ENCODE assay signal across 11 cellular contexts in genomic region chr4:76803522-76803921, GRCh38.
A peak's percentile ranks its signal among the peaks of the same experiment; 100 is the strongest.
DNase-seq lines count a peak whose midpoint lies in the region; ATAC-seq, FAIRE-seq and TF ChIP-seq lines count a peak whose summit lies in the region.
"Had no signal": no experiment of that assay in that cellular context is flagged by ENCODE, and none has a peak within 500 bp of the region (broad histone marks: within the 10 kb centered on the region; RNA-seq: fewer than 3 reads in every experiment).

No MANE protein-coding gene starts in this region.

- peak overlapping the region; percentile 0; the same call in 1 of the 2 replicates for H3K4me3 Mint-ChIP-seq in HFFc6
- no peak overlapping the region for H3K4me3 Mint-ChIP-seq in activated naive CD4-positive, alpha-beta T cell treated with anti-CD3 and anti-CD28 coated beads for 36 hours
- H3K4me3 Mint-ChIP-seq: central memory CD8-positive, alpha-beta T cell; stimulated activated memory B cell treated with anti-CD40 and anti-IgM and Interleukin-4, amounts not matched to agents 10 μg/mL and 1 μg/mL and 100 μg/mL, for 72 hours had no signal

- intact Hi-C loops in activated naive CD4-positive, alpha-beta T cell treated with anti-CD3 and anti-CD28 coated beads for 36 hours (cut with micrococcal nuclease) = no loop called here

- H3K36me3 Mint-ChIP-seq in HFFc6 (ENCODE audit: low read depth) = peaks cover 24% of the 10 kb centered on the region
- peaks cover 2% of the 10 kb centered on the region for H3K36me3 Mint-ChIP-seq in activated naive CD4-positive, alpha-beta T cell treated with anti-CD3 and anti-CD28 coated beads for 36 hours (ENCODE audit: low read depth)
- H3K36me3 Mint-ChIP-seq: stimulated activated memory B cell treated with anti-CD40 and anti-IgM and Interleukin-4, amounts not matched to agents 10 μg/mL and 1 μg/mL and 100 μg/mL, for 72 hours had no signal

- FAIRE-seq in small intestine (lab: Jason Lieb, UNC) = no peak
- FAIRE-seq in GM12891 (lab: Jason Lieb, UNC) = no peak
- FAIRE-seq: TTC549 had no signal

- peak overlapping the region in 1 of 2 donors; percentile 29 for H3K27ac ChIP-seq in small intestine (ENCODE audit: low read depth in 1 of 2, low read length in 1 of 2)

- H3K27ac Mint-ChIP-seq in HFFc6 = peak overlapping the region; percentile 73
- H3K27ac Mint-ChIP-seq in activated naive CD4-positive, alpha-beta T cell treated with anti-CD3 and anti-CD28 coated beads for 36 hours = no peak overlapping the region
- H3K27ac Mint-ChIP-seq: stimulated activated memory B cell treated with anti-CD40 and anti-IgM and Interleukin-4, amounts not matched to agents 10 μg/mL and 1 μg/mL and 100 μg/mL, for 72 hours had no signal

- WGBS in small intestine, 3 donors = 23 to 51% (median 35%) methylated on average over 5 of the region's 5 CpGs

- no peak for TF ChIP-seq CTCF in HFFc6 (IDR thresholded peaks at IDR 0.05)

- TF ChIP-seq POLR2A in GM12891 (IDR thresholded peaks at IDR 0.05; ENCODE audit: low read depth, low read length) = no peak

- peaks cover 23% of the 10 kb centered on the region for H3K9me3 Mint-ChIP-seq in HFFc6
- H3K9me3 Mint-ChIP-seq in activated naive CD4-positive, alpha-beta T cell treated with anti-CD3 and anti-CD28 coated beads for 36 hours = peaks cover 9% of the 10 kb centered on the region

- no peaks in the 10 kb centered on the region for H3K9me3 ChIP-seq in small intestine (ENCODE audit: control insufficient read depth, low read depth)

- H3K4me1 ChIP-seq in small intestine (ENCODE audit: control insufficient read depth in 2 of 2, insufficient read depth in 1 of 2, low read depth in 1 of 2, low read length in 1 of 2) = no peaks in the 10 kb centered on the region

- H3K27me3 Mint-ChIP-seq in HFFc6 (ENCODE audit: insufficient read depth) = peaks cover 3% of the 10 kb centered on the region
- peaks cover 17% of the 10 kb centered on the region for H3K27me3 Mint-ChIP-seq in activated naive CD4-positive, alpha-beta T cell treated with anti-CD3 and anti-CD28 coated beads for 36 hours (ENCODE audit: low read depth)

- H3K27me3 ChIP-seq in small intestine (ENCODE audit: control insufficient read depth in 2 of 2, insufficient read depth in 2 of 2, low read length in 2 of 2) = no peaks in the 10 kb centered on the region

- H3K36me3 ChIP-seq in small intestine (ENCODE audit: control insufficient read depth in 2 of 2, insufficient read depth in 2 of 2, low read length in 2 of 2) = no peaks in the 10 kb centered on the region

- ATAC-seq in HG03108 (IDR thresholded peaks at IDR 0.05; ENCODE audit: unreplicated experiment) = no peak
- ATAC-seq: stimulated activated memory B cell treated with anti-CD40 and anti-IgM and Interleukin-4, amounts not matched to agents 10 μg/mL and 1 μg/mL and 100 μg/mL, for 72 hours had no signal

- peaks cover 56% of the 10 kb centered on the region for H3K4me1 Mint-ChIP-seq in HFFc6 (ENCODE audit: low read depth)
- H3K4me1 Mint-ChIP-seq in activated naive CD4-positive, alpha-beta T cell treated with anti-CD3 and anti-CD28 coated beads for 36 hours (ENCODE audit: low read depth) = no peaks in the 10 kb centered on the region
- H3K4me1 Mint-ChIP-seq: central memory CD8-positive, alpha-beta T cell; stimulated activated memory B cell treated with anti-CD40 and anti-IgM and Interleukin-4, amounts not matched to agents 10 μg/mL and 1 μg/mL and 100 μg/mL, for 72 hours had no signal

- DNase-seq in HFFc6 (peak; percentile 84), RKO (ENCODE audit: low spot score) (peak; percentile 14), fibroblast of gingiva (ENCODE audit: low read depth) (peak; percentile 83), small intestine (peak; percentile 58), GM12891 (ENCODE audit: insufficient read length, low spot score) (no peak)
- no peak for DNase-seq in activated naive CD4-positive, alpha-beta T cell treated with anti-CD3 and anti-CD28 coated beads for 36 hours
- DNase-seq: KBM-7 had no signal

- CTCF ChIA-PET in activated naive CD4-positive, alpha-beta T cell treated with anti-CD3 and anti-CD28 coated beads for 36 hours (lab: Charles Lee) = no interaction called here

- no peak overlapping the region for H3K4me3 ChIP-seq in small intestine (ENCODE audit: low read depth in 1 of 2, low read length in 2 of 2)

TF ChIP-seq in GM12891, 5 proteins besides CTCF, POLR2A, EP300 and RAD21:
- TF ChIP-seq PAX5 (IDR thresholded peaks at IDR 0.05; ENCODE audit: insufficient read depth, low read length, severe bottlenecking) (no peak), POU2F2 (IDR thresholded peaks at IDR 0.05; ENCODE audit: low read depth, low read length) (no peak), TAF1 (IDR thresholded peaks at IDR 0.05; ENCODE audit: low read depth, low read length) (no peak), SPI1 (IDR thresholded peaks at IDR 0.05; ENCODE audit: low read depth, low read length) (no peak), POLR2AphosphoS5 (IDR thresholded peaks at IDR 0.05; ENCODE audit: low read depth, low read length) (no peak)

Comparison
In these comparisons a context has a peak if more than half of its experiments do, and no peak if none do; other contexts are left out.
1. DNase-seq: peak in HFFc6 (single experiment), RKO (single experiment), fibroblast of gingiva (single experiment) and small intestine (single experiment); none in GM12891 (single experiment) and activated naive CD4-positive, alpha-beta T cell treated with anti-CD3 and anti-CD28 coated beads for 36 hours (single experiment).